8 cellular contexts compared by ENCODE assay signal in the genomic region with DNA sequence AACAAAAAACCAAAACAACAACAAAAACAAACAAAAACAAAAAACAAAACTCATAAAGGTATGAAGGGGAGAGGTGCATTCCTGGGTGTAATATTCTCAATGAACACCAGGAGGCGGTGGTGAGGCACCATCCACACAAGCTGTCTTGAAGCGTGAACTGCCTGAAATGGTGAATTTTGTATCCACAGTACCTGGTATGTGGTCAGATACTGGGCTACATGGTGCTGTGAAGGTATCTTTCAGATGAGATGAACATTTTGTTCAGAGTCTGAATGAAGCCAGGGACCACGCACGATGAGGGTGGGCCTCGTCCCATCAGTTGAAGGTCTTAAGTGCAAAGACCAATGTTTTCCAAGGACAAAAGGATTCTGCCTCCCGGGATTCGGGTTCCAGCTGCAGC. TPM values are rescaled to one million over a fixed set of nuclear protein-coding genes. Genes with fewer than 3 reads are reported as not detected.
A peak's percentile ranks its signal among the peaks of the same experiment; 100 is the strongest.
DNase-seq lines count a peak whose midpoint lies in the region; ATAC-seq, FAIRE-seq and TF ChIP-seq lines count a peak whose summit lies in the region.

No MANE protein-coding gene starts in this region.

- peak; percentile 4 for DNase-seq in DMS53 (lab: John Stamatoyannopoulos, UW)
- no peak for DNase-seq in DMS53 treated with DMSO at 0.1 percent for 48 hours (lab: John Stamatoyannopoulos, UW; ENCODE audit: unreplicated experiment)
- peak; percentile 17 for DNase-seq in activated T-cell treated with anti-CD3 and anti-CD28 coated beads, Interleukin-2, amount 50 U/mL, for 4 hours
- DNase-seq in keratinocyte (ENCODE audit: low read depth, low spot score), result no peak
- DNase-seq in DMS153 treated with DMSO at 0.1 percent for 48 hours (lab: John Stamatoyannopoulos, UW; ENCODE audit: unreplicated experiment), result no peak

- no peak overlapping the region for H3K9ac ChIP-seq in keratinocyte (ENCODE audit: control insufficient read depth, extremely low read depth, insufficient read depth, low read length)

- peaks cover 4% of the 10 kb centered on the region for H3K9me3 Mint-ChIP-seq in activated T-cell treated with anti-CD3 and anti-CD28 coated beads, Interleukin-2, amount 50 U/mL, for 4 hours

- FAIRE-seq in keratinocyte (lab: Jason Lieb, UNC), result no peak

- H3K36me3 ChIP-seq in keratinocyte (ENCODE audit: control insufficient read depth in 2 of 2, extremely low read depth in 1 of 2, insufficient read depth in 2 of 2, low read length in 2 of 2) (no peaks in the 10 kb centered on the region), gastroesophageal sphincter (no peaks in the 10 kb centered on the region)

- TF ChIP-seq POLR2A in gastroesophageal sphincter (IDR thresholded peaks at IDR 0.05), result no peak

- no peaks in the 10 kb centered on the region for H3K4me1 Mint-ChIP-seq in activated T-cell treated with anti-CD3 and anti-CD28 coated beads, Interleukin-2, amount 50 U/mL, for 4 hours (ENCODE audit: low read depth)

- dilution Hi-C loops in keratinocyte (cut with MboI; ENCODE audit: extremely low pct_ligation_motif_present, low sequenced_read_pairs), result no loop called here

- H3K27me3 ChIP-seq in keratinocyte (ENCODE audit: control insufficient read depth, extremely low read depth, insufficient read depth, low read length) (no peaks in the 10 kb centered on the region), gastroesophageal sphincter (no peaks in the 10 kb centered on the region)

- H3K9me3 ChIP-seq in keratinocyte (ENCODE audit: control insufficient read depth, low read depth, low read length) (no peaks in the 10 kb centered on the region), gastroesophageal sphincter (no peaks in the 10 kb centered on the region)

- 73 to 80% methylated on average over 2 to 7 of the region's 7 CpGs for WGBS in gastroesophageal sphincter (ENCODE audit: low coverage in 1 of 2), 2 donors

- H3K4me1 ChIP-seq in keratinocyte (ENCODE audit: control insufficient read depth, extremely low read depth, insufficient read depth, low read length), result no peaks in the 10 kb centered on the region
- H3K4me1 ChIP-seq in gastroesophageal sphincter, result no peaks in the 10 kb centered on the region

- no peak for ATAC-seq in activated T-cell treated with anti-CD3 and anti-CD28 coated beads, Interleukin-2, amount 50 U/mL, for 4 hours
- ATAC-seq in HG03520 (IDR thresholded peaks at IDR 0.05; ENCODE audit: unreplicated experiment) (no peak), gastroesophageal sphincter (no peak)

- H3K36me3 Mint-ChIP-seq in activated T-cell treated with anti-CD3 and anti-CD28 coated beads, Interleukin-2, amount 50 U/mL, for 4 hours (ENCODE audit: insufficient read depth), result peaks cover 5% of the 10 kb centered on the region

- H3K27ac ChIP-seq in keratinocyte (ENCODE audit: control insufficient read depth, insufficient read depth, low read length), result no peak overlapping the region
- no peak overlapping the region for H3K27ac ChIP-seq in gastroesophageal sphincter

- TF ChIP-seq EP300 in gastroesophageal sphincter (IDR thresholded peaks at IDR 0.05), result no peak

- H3K4me3 Mint-ChIP-seq in activated T-cell treated with anti-CD3 and anti-CD28 coated beads, Interleukin-2, amount 50 U/mL, for 4 hours, result no peak overlapping the region

- no peak overlapping the region for H3K4me2 ChIP-seq in keratinocyte (ENCODE audit: control insufficient read depth, extremely low read depth, insufficient read depth, low read depth, low read length)

- H3K9me1 ChIP-seq in keratinocyte (ENCODE audit: control insufficient read depth, extremely low read depth, insufficient read depth, low read length), result no peaks in the 10 kb centered on the region

- peaks cover 2% of the 10 kb centered on the region for H3K27me3 Mint-ChIP-seq in activated T-cell treated with anti-CD3 and anti-CD28 coated beads, Interleukin-2, amount 50 U/mL, for 4 hours (ENCODE audit: low read depth)

- H2AFZ ChIP-seq in keratinocyte (ENCODE audit: control insufficient read depth, low read length), result no peak overlapping the region

- no peaks in the 10 kb centered on the region for H3K79me2 ChIP-seq in keratinocyte (ENCODE audit: control insufficient read depth, insufficient read depth, low read length)

- no peak overlapping the region for H3K4me3 ChIP-seq in keratinocyte (ENCODE audit: control insufficient read depth in 2 of 3, extremely low read depth in 1 of 3, insufficient read depth in 2 of 3, low read depth in 1 of 3, low read length in 3 of 3)
- no peak overlapping the region for H3K4me3 ChIP-seq in gastroesophageal sphincter

- TF ChIP-seq CTCF in LNCAP (IDR thresholded peaks at IDR 0.05) (peak; percentile 82), keratinocyte (optimal IDR thresholded peaks at IDR 0.05 in 1 of 3, IDR thresholded peaks at IDR 0.05 in 1 of 3, conservative IDR thresholded peaks at IDR 0.05 in 1 of 3; ENCODE audit: extremely low read depth in 1 of 3, insufficient read depth in 2 of 3, low read length in 3 of 3) (peak; percentile 48 to 57 (median 48)), gastroesophageal sphincter (IDR thresholded peaks at IDR 0.05) (peak in 1 of 4 experiments; percentile 44)

- H4K20me1 ChIP-seq in keratinocyte (ENCODE audit: control insufficient read depth, extremely low read depth, insufficient read depth, low read length), result no peaks in the 10 kb centered on the region

RNA-seq across cellular contexts. Expression of gene ASMT, which starts 58.5 kb away (rescaled TPM):
- total RNA-seq in activated T-cell treated with anti-CD3 and anti-CD28 coated beads, Interleukin-2, amount 50 U/mL, for 4 hours, result under 1 TPM in 1 of 3 donors, not detected in 2; 0.48 TPM
- polyA plus RNA-seq in keratinocyte, result 0.08 to 0.23 TPM in 2 of 3 replicates, not detected in the other
- polyA plus RNA-seq in keratinocyte (2011; ENCODE audit: low read depth), result not detected
- not detected in 2 replicates for polyA plus RNA-seq in keratinocyte (2011; cell fraction: cytosol; rRNA removed)
- 0.93 and 1.2 TPM in 2 replicates for polyA plus RNA-seq in keratinocyte (2011; cell fraction: nucleus; rRNA removed)
- 0.24 TPM in 1 of 2 replicates, not detected in the other for polyA plus RNA-seq in keratinocyte (2012; ENCODE audit: low replicate concordance)
- 0.73 TPM in 1 of 3 replicates, not detected in the others for polyA minus RNA-seq in keratinocyte
- polyA minus RNA-seq in keratinocyte (2011; cell fraction: cytosol; rRNA and poly(A)+ RNA removed), result not detected
- polyA minus RNA-seq in keratinocyte (2011; cell fraction: nucleus; rRNA and poly(A)+ RNA removed), result 0.78 TPM in 1 of 2 replicates, not detected in the other
- 1 to 10 TPM in 1 of 4 donors, not detected in 3; 1.4 TPM for total RNA-seq in gastroesophageal sphincter

Comparison
In these comparisons a context has a peak if more than half of its experiments do, and no peak if none do; other contexts are left out.
1. DNase-seq: peak in DMS53 (single experiment) and activated T-cell treated with anti-CD3 and anti-CD28 coated beads, Interleukin-2, amount 50 U/mL, for 4 hours (single experiment); none in DMS53 treated with DMSO at 0.1 percent for 48 hours (single experiment), keratinocyte (single experiment) and DMS153 treated with DMSO at 0.1 percent for 48 hours (single experiment).